Comparison of ENCODE assay signal across 8 cellular contexts in the genomic region with DNA sequence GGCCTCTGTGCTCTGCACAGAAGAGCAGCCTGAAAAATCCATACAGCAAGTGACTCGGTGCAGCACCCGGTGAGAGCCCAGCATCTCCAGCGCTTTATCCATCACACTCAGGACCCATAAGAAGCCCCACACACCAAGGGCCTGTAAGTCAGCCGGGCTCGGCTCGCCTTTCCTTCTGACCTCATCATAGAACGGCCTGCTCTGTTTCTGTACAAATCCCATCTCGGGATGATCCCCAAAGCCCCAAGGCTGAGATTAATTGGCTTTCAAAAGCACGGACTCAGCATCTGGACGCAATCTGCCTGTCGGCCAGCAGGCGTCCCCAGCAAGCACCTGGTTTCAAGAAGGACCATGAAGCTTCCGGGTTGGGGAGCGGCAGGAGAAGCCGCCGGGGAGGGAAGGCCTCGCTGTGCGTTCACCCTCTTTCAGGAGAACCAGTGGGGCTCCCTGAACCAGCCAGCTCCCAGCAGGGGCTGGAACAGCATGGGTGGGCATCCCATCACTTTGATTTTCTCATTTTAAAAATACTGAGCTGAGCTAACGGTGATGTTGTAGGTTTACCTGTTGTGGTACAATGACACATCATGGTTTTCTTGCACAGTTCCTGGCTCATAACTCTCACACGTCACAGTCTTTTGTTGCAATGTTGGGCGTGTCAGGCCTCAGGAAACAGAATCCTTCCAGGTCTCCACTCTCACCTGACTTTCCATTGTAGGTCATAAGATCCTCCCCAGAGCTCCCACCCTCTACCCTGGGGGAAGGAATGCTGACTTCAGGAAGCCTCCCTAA. TPM values are rescaled to one million over a fixed set of nuclear protein-coding genes. Genes with fewer than 3 reads are reported as not detected.
A peak's percentile ranks its signal among the peaks of the same experiment; 100 is the strongest.
DNase-seq lines count a peak whose midpoint lies in the region; TF ChIP-seq lines count a peak whose summit lies in the region.

No MANE protein-coding gene starts in this region.

- no peak overlapping the region for H3K4me3 Mint-ChIP-seq in endodermal cell

- H3K9me3 ChIP-seq in NT2/D1 (ENCODE audit: insufficient read depth, low read length) (no peaks in the 10 kb centered on the region), endodermal cell (ENCODE audit: control insufficient read depth, low read length) (no peaks in the 10 kb centered on the region)

- no peaks in the 10 kb centered on the region for H3K27me3 Mint-ChIP-seq in endodermal cell (ENCODE audit: insufficient read depth)

- in situ Hi-C loops in GM13977 (cut with MboI; ENCODE audit: low pct_unique_long_range_greater_than_20kb, low sequenced_read_pairs, unreplicated experiment) = no loop called here

- 35 to 43% methylated on average over 15 to 21 of the region's 21 CpGs for WGBS in endodermal cell (ENCODE audit: insufficient coverage in 1 of 2, insufficient read length in 1 of 2), 2 experiments

- peak; percentile 86 for DNase-seq in GM13977 (ENCODE audit: low spot score)
- peak; percentile 92 for DNase-seq in HuH-7 (ENCODE audit: low spot score)
- DNase-seq in NT2/D1 (ENCODE audit: low read depth, low spot score) = peak; percentile 47
- peak; percentile 70 for DNase-seq in activated CD8-positive, alpha-beta memory T cell treated with anti-CD3 and anti-CD28 coated beads, Interleukin-2, amount 50 U/mL, for 4 hours
- DNase-seq in endodermal cell = peak; percentile 95
- peak; percentile 62 for DNase-seq in midbrain (lab: John Stamatoyannopoulos, UW)
- peak; percentile 51 to 59 for DNase-seq in stimulated activated CD8-positive, alpha-beta memory T cell treated with anti-CD3 and anti-CD28 coated beads, Interleukin-7, amount 100 ng/mL, for 1 hour (ENCODE audit: low read depth in 2 of 2)
- DNase-seq in cortex of kidney (lab: John Stamatoyannopoulos, UW) = no peak

- no peak overlapping the region for H3K4me3 ChIP-seq in NT2/D1 (ENCODE audit: insufficient read length, low read depth)
- no peak overlapping the region for H3K4me3 ChIP-seq in endodermal cell (ENCODE audit: low read length)

- peak overlapping the region; percentile 68 for H3K27ac Mint-ChIP-seq in endodermal cell

- H3K9ac ChIP-seq in NT2/D1 (ENCODE audit: insufficient read length, low read depth) (peak overlapping the region; percentile 58), endodermal cell (ENCODE audit: extremely low read depth, low read length, poor library complexity, severe bottlenecking) (no peak overlapping the region)

- H3K4me1 ChIP-seq in NT2/D1 (ENCODE audit: insufficient read depth, insufficient read length) = peaks cover 14% of the 10 kb centered on the region
- H3K4me1 ChIP-seq in endodermal cell (ENCODE audit: control insufficient read depth, insufficient read depth, low read length) = no peaks in the 10 kb centered on the region

- peak; percentile 86 for TF ChIP-seq CTCF in GM13977 (IDR thresholded peaks at IDR 0.05; ENCODE audit: extremely low read depth, insufficient read depth, missing control alignments)
- TF ChIP-seq CTCF in endodermal cell (conservative IDR thresholded peaks at IDR 0.05) = peak; percentile 85

- H3K27me3 ChIP-seq in NT2/D1 (ENCODE audit: insufficient read depth, insufficient read length) = no peaks in the 10 kb centered on the region
- H3K27me3 ChIP-seq in endodermal cell (ENCODE audit: control insufficient read depth, insufficient read depth, low read length, poor library complexity, severe bottlenecking) = no peaks in the 10 kb centered on the region

- no peaks in the 10 kb centered on the region for H3K9me3 Mint-ChIP-seq in endodermal cell

- no peak overlapping the region for H3K27ac ChIP-seq in endodermal cell (ENCODE audit: low read depth, low read length)

- H3K36me3 ChIP-seq in NT2/D1 (ENCODE audit: insufficient read depth, insufficient read length, low read length) = peaks cover 40% of the 10 kb centered on the region
- no peaks in the 10 kb centered on the region for H3K36me3 ChIP-seq in endodermal cell (ENCODE audit: control insufficient read depth, insufficient read depth, low read length)

- H3K36me3 Mint-ChIP-seq in endodermal cell (ENCODE audit: low read depth) = peaks cover 7% of the 10 kb centered on the region

- H3K4me1 Mint-ChIP-seq in endodermal cell = peaks cover 7% of the 10 kb centered on the region

RNA-seq across cellular contexts. Expression of a gene that starts 6.7 kb away (rescaled TPM):
- 10 to 100 TPM; 61.8 to 82.8 TPM for total RNA-seq in endodermal cell
- 25.7 TPM for polyA plus RNA-seq in endodermal cell (2013, experiment 1 of 2)
- polyA plus RNA-seq in endodermal cell (2013, experiment 2 of 2) = 22.9 TPM

RNA-seq across cellular contexts. Expression of a gene that starts 22.9 kb away (rescaled TPM):
- total RNA-seq in endodermal cell = 10 to 100 TPM; 31.8 to 39.7 TPM
- 31.8 TPM for polyA plus RNA-seq in endodermal cell (2013, experiment 1 of 2)
- 26.2 TPM for polyA plus RNA-seq in endodermal cell (2013, experiment 2 of 2)
